ENCODE assay signal across 8 cellular contexts in genomic region chr13:99062593-99062992, GRCh38.
DNase-seq lines count a peak whose midpoint lies in the region; ATAC-seq and TF ChIP-seq lines count a peak whose summit lies in the region.

No MANE protein-coding gene starts in this region.

- H4K91ac ChIP-seq in IMR-90 (ENCODE audit: insufficient read depth, low read depth, low read length) = peak overlapping the region; percentile 35; the same call in 1 of the 2 replicates

- no peak overlapping the region for H3K18ac ChIP-seq in IMR-90 (ENCODE audit: low read depth, low read length)

- no peak for TF ChIP-seq POLR2A in IMR-90 (IDR thresholded peaks at IDR 0.05; ENCODE audit: low read depth, low read length)
- TF ChIP-seq POLR2A in stomach (IDR thresholded peaks at IDR 0.05) = no peak

- in situ Hi-C loops in IMR-90 (cut with MboI; ENCODE audit: low sequenced_read_pairs) = no loop called here

- peaks cover 6% of the 10 kb centered on the region for H3K9me1 ChIP-seq in IMR-90 (ENCODE audit: insufficient read depth, low read length)

- H3K4me1 Mint-ChIP-seq in T-cell = peaks cover 90 to 98% (median 93%) of the 10 kb centered on the region in 3 donors

- peak overlapping the region in 1 of 2 donors; percentile 71 for H3K27ac Mint-ChIP-seq in T-cell

- intact Hi-C loops in IMR-90 (cut with micrococcal nuclease) (no loop called here), left ventricle myocardium inferior (cut with micrococcal nuclease) (no loop called here), stomach (cut with DNase I; ENCODE audit: low total_unique reads) (no loop called here)

- 41% methylated on average over 4 of the region's 10 CpGs; no CpG with 5 or more reads in 1 of the 2 experiments for WGBS in IMR-90 (ENCODE audit: extremely low coverage in 2 of 2, insufficient read length in 1 of 2), 2 experiments
- WGBS in stomach, 5 donors = 55 to 77% (median 60%) methylated on average over 10 of the region's 10 CpGs

- H2AK9ac ChIP-seq in IMR-90 (replicated peaks; ENCODE audit: low read depth, low read length, poor library complexity) = no peak overlapping the region

- H3K36me3 ChIP-seq in IMR-90 (ENCODE audit: control insufficient read depth, insufficient read depth, low read length) (no peaks in the 10 kb centered on the region), left ventricle myocardium inferior (no peaks in the 10 kb centered on the region), stomach (no peaks in the 10 kb centered on the region)

- no peak for TF ChIP-seq EP300 in stomach (IDR thresholded peaks at IDR 0.05)

- H3K56ac ChIP-seq in IMR-90 (ENCODE audit: extremely low read depth, insufficient read depth, low read length) = peak overlapping the region; percentile 17; the same call in 1 of the 2 replicates

- CTCF ChIA-PET in IMR-90 (lab: Yijun Ruan, JAX) = no interaction called here
- CTCF ChIA-PET in T-cell (lab: Charles Lee) = no interaction called here

- peaks cover 0 to 43% of the 10 kb centered on the region in 2 experiments; a peak in 2 of 4 replicates for H3K79me1 ChIP-seq in IMR-90 (ENCODE audit: low read depth in 1 of 2, low read length in 2 of 2)

- H3K4me1 ChIP-seq in IMR-90 (ENCODE audit: control insufficient read depth, insufficient read depth, low read length) = peaks cover 12% of the 10 kb centered on the region
- H3K4me1 ChIP-seq in left ventricle myocardium inferior = peaks cover 69% of the 10 kb centered on the region
- peaks cover 15 to 65% (median 30%) of the 10 kb centered on the region in 4 donors for H3K4me1 ChIP-seq in stomach

- dilution Hi-C loops in IMR-90 (cut with HindIII; ENCODE audit: low sequenced_read_pairs, unreplicated experiment) = no loop called here

- H3K14ac ChIP-seq in IMR-90 (replicated peaks; ENCODE audit: low read depth, low read length) = peak overlapping the region; percentile 74

- H4K8ac ChIP-seq in IMR-90 (ENCODE audit: low read depth in 2 of 2, low read length in 2 of 2) = peak overlapping the region in 1 of 2 experiments; percentile 58; a peak in 2 of 4 replicates

- peak overlapping the region; percentile 65 for H3K4ac ChIP-seq in IMR-90 (ENCODE audit: low read depth, low read length)

- peak overlapping the region in 1 of 3 donors; percentile 52 for H3K4me3 Mint-ChIP-seq in T-cell

- peaks cover 19% of the 10 kb centered on the region for H3K36me3 Mint-ChIP-seq in T-cell

- H3K27ac ChIP-seq in IMR-90 (ENCODE audit: insufficient read depth, low read length) (no peak overlapping the region), VCaP (peak overlapping the region; percentile 29), left ventricle myocardium inferior (replicated peaks) (peak overlapping the region; percentile 62), stomach (peak overlapping the region in 3 of 5 donors; percentile 30 to 52 (median 30))

- no peak for TF ChIP-seq RAD21 in IMR-90 (IDR thresholded peaks at IDR 0.05; ENCODE audit: low read length)

- no peaks in the 10 kb centered on the region for H3K27me3 Mint-ChIP-seq in T-cell

- H3K9ac ChIP-seq in IMR-90 (ENCODE audit: low read depth, low read length) = no peak overlapping the region

- H2AK5ac ChIP-seq in IMR-90 (ENCODE audit: low read depth, low read length) = peak overlapping the region; percentile 65; the same call in 1 of the 2 replicates

- TF ChIP-seq CTCF in IMR-90 (conservative IDR thresholded peaks at IDR 0.05; ENCODE audit: low read depth, low read length) (no peak), VCaP (conservative IDR thresholded peaks at IDR 0.05) (no peak), left ventricle myocardium inferior (IDR thresholded peaks at IDR 0.05; ENCODE audit: borderline replicate concordance) (no peak), stomach (IDR thresholded peaks at IDR 0.05) (no peak)

- DNase-seq in IMR-90 (peak; percentile 30), left ventricle myocardium inferior (peak; percentile 30), stomach (no peak), NOMO-1 treated with dmso at 0.1 percent for 144 hours (lab: John Stamatoyannopoulos, UW; ENCODE audit: unreplicated experiment) (no peak), T-cell (no peak)
- DNase-seq in stimulated activated CD4-positive, alpha-beta T cell treated with anti-CD3 and anti-CD28 coated beads, Interleukin-12 subunit alpha, Interleukin-12 subunit beta, amount 100 ng/mL, for 4 hours = no peak

- peaks cover 3% of the 10 kb centered on the region; the same call in 1 of the 2 replicates for H4K20me1 ChIP-seq in IMR-90 (ENCODE audit: insufficient read depth, low read length)

- H3K4me2 ChIP-seq in IMR-90 (ENCODE audit: low read depth, low read length) = peak overlapping the region; percentile 54

- H2AFZ ChIP-seq in IMR-90 (replicated peaks; ENCODE audit: low read length, poor library complexity) = peak overlapping the region; percentile 38

- H3K9me3 Mint-ChIP-seq in T-cell = no peaks in the 10 kb centered on the region

- no peaks in the 10 kb centered on the region for H3K27me3 ChIP-seq in IMR-90 (ENCODE audit: control insufficient read depth, insufficient read depth, low read length)
- H3K27me3 ChIP-seq in left ventricle myocardium inferior (ENCODE audit: low read depth) = no peaks in the 10 kb centered on the region
- no peaks in the 10 kb centered on the region for H3K27me3 ChIP-seq in stomach

- peak overlapping the region; percentile 81; the same call in 1 of the 3 replicates for H2BK15ac ChIP-seq in IMR-90 (ENCODE audit: low read depth, low read length)

- H2BK5ac ChIP-seq in IMR-90 (ENCODE audit: low read depth, low read length, poor library complexity, severe bottlenecking) = no peak overlapping the region

- no peak overlapping the region for H3K4me3 ChIP-seq in IMR-90 (ENCODE audit: insufficient read depth, low read depth, low read length)
- H3K4me3 ChIP-seq in left ventricle myocardium inferior = no peak overlapping the region
- H3K4me3 ChIP-seq in stomach = no peak overlapping the region

- H3K23ac ChIP-seq in IMR-90 (ENCODE audit: low read depth, low read length) = peak overlapping the region; percentile 25; the same call in 1 of the 2 replicates

- POLR2A ChIA-PET in IMR-90 (lab: Charles Lee; ENCODE audit: unreplicated experiment) (no interaction called here), T-cell (lab: Charles Lee) (interaction anchor here in 1 of 2 donors (1.1 kb wide), 1 partner anchor 21 kb away, joined by 4 read pairs; no protein-coding TSS in a partner anchor)

- peaks cover 4% of the 10 kb centered on the region for H3K9me3 ChIP-seq in IMR-90 (ENCODE audit: control insufficient read depth, insufficient read depth, low read length)
- no peaks in the 10 kb centered on the region for H3K9me3 ChIP-seq in left ventricle myocardium inferior (replicated peaks)
- H3K9me3 ChIP-seq in stomach = no peaks in the 10 kb centered on the region

- peak; percentile 24 for ATAC-seq in IMR-90 (ENCODE audit: low read depth)
- ATAC-seq in GM19035 (IDR thresholded peaks at IDR 0.05; ENCODE audit: unreplicated experiment) = no peak
- ATAC-seq in T-cell (replicated peaks in 1 of 4) = no peak

- H4K5ac ChIP-seq in IMR-90 (ENCODE audit: low read depth, low read length) = no peak overlapping the region

- H2BK20ac ChIP-seq in IMR-90 (ENCODE audit: low read depth, low read length) = peak overlapping the region; percentile 68

- no TSS peak for BruUV-seq in IMR-90 (replicated peaks; lab: Mats Ljungman, UMichigan)

- peak overlapping the region; percentile 49 for H2BK120ac ChIP-seq in IMR-90 (ENCODE audit: low read depth, low read length)

TF ChIP-seq in IMR-90, 13 proteins besides CTCF, POLR2A, EP300 and RAD21:
- no peak for TF ChIP-seq SMC3 (IDR thresholded peaks at IDR 0.05; ENCODE audit: low read depth, low read length)
- no peak for TF ChIP-seq NFE2L2 (IDR thresholded peaks at IDR 0.05; ENCODE audit: low read depth, low read length)
- no peak for TF ChIP-seq RFX5 (IDR thresholded peaks at IDR 0.05; ENCODE audit: low read depth, low read length)
- TF ChIP-seq ELK1 (IDR thresholded peaks at IDR 0.05; ENCODE audit: borderline replicate concordance, low read depth, low read length) = no peak
- TF ChIP-seq BHLHE40 (IDR thresholded peaks at IDR 0.05; ENCODE audit: low read depth, low read length) = no peak
- no peak for TF ChIP-seq CEBPB (IDR thresholded peaks at IDR 0.05; ENCODE audit: low read depth, low read length)
- TF ChIP-seq, protein P1, sequence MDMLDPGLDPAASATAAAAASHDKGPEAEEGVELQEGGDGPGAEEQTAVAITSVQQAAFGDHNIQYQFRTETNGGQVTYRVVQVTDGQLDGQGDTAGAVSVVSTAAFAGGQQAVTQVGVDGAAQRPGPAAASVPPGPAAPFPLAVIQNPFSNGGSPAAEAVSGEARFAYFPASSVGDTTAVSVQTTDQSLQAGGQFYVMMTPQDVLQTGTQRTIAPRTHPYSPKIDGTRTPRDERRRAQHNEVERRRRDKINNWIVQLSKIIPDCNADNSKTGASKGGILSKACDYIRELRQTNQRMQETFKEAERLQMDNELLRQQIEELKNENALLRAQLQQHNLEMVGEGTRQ (IDR thresholded peaks at IDR 0.05; ENCODE audit: low read depth, low read length) = no peak
- TF ChIP-seq CHD1 (IDR thresholded peaks at IDR 0.05; ENCODE audit: low read depth, low read length) = no peak
- no peak for TF ChIP-seq MAZ (IDR thresholded peaks at IDR 0.05; ENCODE audit: borderline replicate concordance, low read depth, low read length)

Comparison
In these comparisons a context has a peak if more than half of its experiments do, and no peak if none do; other contexts are left out.
1. DNase-seq: peak in IMR-90 (single experiment) and left ventricle myocardium inferior (single experiment); none in stomach (single experiment), NOMO-1 treated with dmso at 0.1 percent for 144 hours (single experiment), T-cell (0 of 34) and stimulated activated CD4-positive, alpha-beta T cell treated with anti-CD3 and anti-CD28 coated beads, Interleukin-12 subunit alpha, Interleukin-12 subunit beta, amount 100 ng/mL, for 4 hours (single experiment).